23 cellular contexts compared by ENCODE assay signal in genomic region chr5:83865579-83865978, GRCh38.
"Had no signal": no experiment of that assay in that cellular context is flagged by ENCODE, and none has a peak within 500 bp of the region (broad histone marks: within the 10 kb centered on the region; RNA-seq: fewer than 3 reads in every experiment).

No MANE protein-coding gene starts in this region.

- H3K4me3 Mint-ChIP-seq: dendritic cell treated with granulocyte-macrophage colony-stimulating factor and Interleukin-4, amounts not matched to agents 40 ng/mL and 50 ng/mL, for 4 days; effector memory CD8-positive, alpha-beta T cell; endodermal cell; mesothelial cell of epicardium; naive B cell; naive thymus-derived CD8-positive, alpha-beta T cell had no signal

- ATAC-seq: effector memory CD8-positive, alpha-beta T cell; esophagus mucosa; foreskin keratinocyte; gastroesophageal sphincter; heart right ventricle; left cardiac atrium; left lung; left ventricle myocardium superior; lower lobe of right lung; mucosa of descending colon; naive thymus-derived CD8-positive, alpha-beta T cell had no signal

- H3K27me3 Mint-ChIP-seq: dendritic cell treated with granulocyte-macrophage colony-stimulating factor and Interleukin-4, amounts not matched to agents 40 ng/mL and 50 ng/mL, for 4 days; effector memory CD8-positive, alpha-beta T cell; naive B cell had no signal

- H3K9me3 Mint-ChIP-seq: dendritic cell treated with granulocyte-macrophage colony-stimulating factor and Interleukin-4, amounts not matched to agents 40 ng/mL and 50 ng/mL, for 4 days; endodermal cell; mesothelial cell of epicardium had no signal

- H3K4me1 Mint-ChIP-seq: mesothelial cell of epicardium; naive B cell; naive thymus-derived CD8-positive, alpha-beta T cell had no signal

- H3K27ac ChIP-seq: epithelial cell of prostate, esophagus squamous epithelium, foreskin keratinocyte, gastroesophageal sphincter, heart right ventricle, left lung, lower lobe of right lung had no signal

- H3K4me1 ChIP-seq: esophagus squamous epithelium, foreskin keratinocyte, gastroesophageal sphincter, heart right ventricle, left lung, lower lobe of right lung had no signal

- H3K27ac Mint-ChIP-seq: dendritic cell treated with granulocyte-macrophage colony-stimulating factor and Interleukin-4, amounts not matched to agents 40 ng/mL and 50 ng/mL, for 4 days; effector memory CD8-positive, alpha-beta T cell; endodermal cell; mesothelial cell of epicardium; naive B cell; naive thymus-derived CD8-positive, alpha-beta T cell had no signal

- H3K27me3 ChIP-seq: esophagus squamous epithelium, foreskin keratinocyte, gastroesophageal sphincter, left lung had no signal

- H3K9me3 ChIP-seq: esophagus squamous epithelium, gastroesophageal sphincter, heart right ventricle, left lung, lower lobe of right lung, mucosa of descending colon had no signal

- H3K36me3 ChIP-seq: esophagus squamous epithelium, gastroesophageal sphincter, heart right ventricle, left lung, lower lobe of right lung had no signal

- H3K4me3 ChIP-seq: esophagus squamous epithelium, gastroesophageal sphincter, heart right ventricle, left lung, lower lobe of right lung, mucosa of descending colon had no signal

- DNase-seq: cortex of kidney; effector CD8-positive, alpha-beta T cell; effector memory CD8-positive, alpha-beta T cell; endodermal cell; erythroblast; esophagus squamous epithelium; foreskin keratinocyte; head of caudate nucleus; heart right ventricle; hippocampal formation; left cardiac atrium; left lung; left ventricle myocardium superior; lower lobe of right lung; mesenchymal stem cell; mucosa of descending colon; naive B cell; naive thymus-derived CD8-positive, alpha-beta T cell had no signal

- H3K36me3 Mint-ChIP-seq: mesothelial cell of epicardium; naive B cell; naive thymus-derived CD8-positive, alpha-beta T cell had no signal
